Comparison of ENCODE assay signal across 8 cellular contexts in genomic region chr11:32893947-32894827, GRCh38. TPM values are rescaled to one million over a fixed set of nuclear protein-coding genes. Genes with fewer than 3 reads are reported as not detected.
DNase-seq lines count a peak whose midpoint lies in the region; ATAC-seq and TF ChIP-seq lines count a peak whose summit lies in the region.

No MANE protein-coding gene starts in this region.

- no peaks in the 10 kb centered on the region for H3K9me3 ChIP-seq in right cardiac atrium (ENCODE audit: control insufficient read depth, low read length)

- TF ChIP-seq CTCF in GM06990 (IDR thresholded peaks at IDR 0.05; ENCODE audit: insufficient read depth, low read length, poor library complexity, severe bottlenecking) (no peak), astrocyte of the cerebellum (IDR thresholded peaks at IDR 0.05; ENCODE audit: low read depth, low read length, missing control alignments) (no peak), progenitor cell of endocrine pancreas (IDR thresholded peaks at IDR 0.05; ENCODE audit: unreplicated experiment) (no peak)

- TF ChIP-seq RAD21 in Ishikawa (IDR thresholded peaks at IDR 0.05; ENCODE audit: low read depth): no peak

- H3K36me3 ChIP-seq in GM06990 (ENCODE audit: control insufficient read depth, insufficient read depth, low read length): no peaks in the 10 kb centered on the region

- TF ChIP-seq EP300 in Ishikawa (IDR thresholded peaks at IDR 0.05; ENCODE audit: borderline replicate concordance): no peak

- no peaks in the 10 kb centered on the region for H3K36me3 Mint-ChIP-seq in progenitor cell of endocrine pancreas (ENCODE audit: insufficient read depth)

- peak overlapping the region; percentile 73 for H3K27ac ChIP-seq in right cardiac atrium (ENCODE audit: low read length)

- peak; percentile 41 to 68 for ATAC-seq in right cardiac atrium
- ATAC-seq in GM21528 (IDR thresholded peaks at IDR 0.05; ENCODE audit: low FRiP score, unreplicated experiment): no peak
- no peak for ATAC-seq in HG03432 (IDR thresholded peaks at IDR 0.05; ENCODE audit: unreplicated experiment)

- peak overlapping the region; percentile 95 for H3K4me3 Mint-ChIP-seq in progenitor cell of endocrine pancreas (ENCODE audit: low read depth)

- peaks cover 20% of the 10 kb centered on the region for H3K4me1 Mint-ChIP-seq in progenitor cell of endocrine pancreas (ENCODE audit: low read depth)

- no peaks in the 10 kb centered on the region for H3K4me1 ChIP-seq in right cardiac atrium (ENCODE audit: control insufficient read depth, insufficient read depth, low read length)

- intact Hi-C loops in right cardiac atrium (cut with DNase I): no loop called here

- DNase-seq in GM06990 (ENCODE audit: extremely low read depth, insufficient read length): peak; percentile 17
- DNase-seq in OCI-M1 (lab: John Stamatoyannopoulos, UW): peak; percentile 91
- peak; percentile 74 for DNase-seq in astrocyte of the cerebellum (ENCODE audit: low read depth)
- no peak for DNase-seq in right cardiac atrium
- no peak for DNase-seq in progenitor cell of endocrine pancreas (ENCODE audit: low spot score, unreplicated experiment)

- H3K4me3 ChIP-seq in GM06990 (replicated peaks; ENCODE audit: low read depth, low read length) (peak overlapping the region; percentile 90), astrocyte of the cerebellum (ENCODE audit: low read depth, low read length) (peak overlapping the region; percentile 76), right cardiac atrium (ENCODE audit: low read length) (peak overlapping the region; percentile 98)

- H3K27ac Mint-ChIP-seq in progenitor cell of endocrine pancreas: peak overlapping the region; percentile 98

- H3K27me3 ChIP-seq in GM06990 (replicated peaks; ENCODE audit: control insufficient read depth, insufficient read depth, low read length) (no peaks in the 10 kb centered on the region), right cardiac atrium (ENCODE audit: control insufficient read depth, insufficient read depth) (no peaks in the 10 kb centered on the region)

- H3K27me3 Mint-ChIP-seq in progenitor cell of endocrine pancreas: peaks cover 15% of the 10 kb centered on the region

- H3K9me3 Mint-ChIP-seq in progenitor cell of endocrine pancreas (ENCODE audit: low read depth): no peaks in the 10 kb centered on the region

- 5% methylated on average over 21 of the region's 21 CpGs for WGBS in right cardiac atrium

- in situ Hi-C loops in astrocyte of the cerebellum (cut with HindIII; ENCODE audit: low sequenced_read_pairs): no loop called here

TF ChIP-seq in Ishikawa, 13 proteins besides CTCF, POLR2A, EP300 and RAD21:
- TF ChIP-seq FOXM1 (IDR thresholded peaks at IDR 0.05; ENCODE audit: borderline replicate concordance, low read depth): peak; percentile 87; the same call in 1 of the 2 replicates
- peak; percentile 54; the same call in 1 of the 2 replicates for TF ChIP-seq CREB1 (IDR thresholded peaks at IDR 0.05; ENCODE audit: low read depth)
- TF ChIP-seq NFIC (IDR thresholded peaks at IDR 0.05): no peak
TF ChIP-seq in Ishikawa: peak in this region for 2.

RNA-seq across cellular contexts. Expression of gene QSER1, which starts 1.6 kb away (rescaled TPM):
- total RNA-seq in right cardiac atrium: 10 to 100 TPM; 17.2 to 21.5 (median 19.4) TPM
- 3.2 TPM for polyA plus RNA-seq in right cardiac atrium
- total RNA-seq in progenitor cell of endocrine pancreas: 38.9 and 48.4 TPM in 2 replicates

Comparison
In these comparisons a context has a peak if more than half of its experiments do, and no peak if none do; other contexts are left out.
1. DNase-seq: peak in GM06990 (single experiment), OCI-M1 (single experiment) and astrocyte of the cerebellum (single experiment); none in right cardiac atrium (0 of 3) and progenitor cell of endocrine pancreas (single experiment).
2. ATAC-seq: peak in right cardiac atrium (2 of 2); none in GM21528 (single experiment) and HG03432 (single experiment).
3. Peak in every context shown above with its lines, with median percentiles within 50 percentile points of each other: H3K4me3 ChIP-seq.